ENCODE assay signal across 9 cellular contexts in the genomic region with DNA sequence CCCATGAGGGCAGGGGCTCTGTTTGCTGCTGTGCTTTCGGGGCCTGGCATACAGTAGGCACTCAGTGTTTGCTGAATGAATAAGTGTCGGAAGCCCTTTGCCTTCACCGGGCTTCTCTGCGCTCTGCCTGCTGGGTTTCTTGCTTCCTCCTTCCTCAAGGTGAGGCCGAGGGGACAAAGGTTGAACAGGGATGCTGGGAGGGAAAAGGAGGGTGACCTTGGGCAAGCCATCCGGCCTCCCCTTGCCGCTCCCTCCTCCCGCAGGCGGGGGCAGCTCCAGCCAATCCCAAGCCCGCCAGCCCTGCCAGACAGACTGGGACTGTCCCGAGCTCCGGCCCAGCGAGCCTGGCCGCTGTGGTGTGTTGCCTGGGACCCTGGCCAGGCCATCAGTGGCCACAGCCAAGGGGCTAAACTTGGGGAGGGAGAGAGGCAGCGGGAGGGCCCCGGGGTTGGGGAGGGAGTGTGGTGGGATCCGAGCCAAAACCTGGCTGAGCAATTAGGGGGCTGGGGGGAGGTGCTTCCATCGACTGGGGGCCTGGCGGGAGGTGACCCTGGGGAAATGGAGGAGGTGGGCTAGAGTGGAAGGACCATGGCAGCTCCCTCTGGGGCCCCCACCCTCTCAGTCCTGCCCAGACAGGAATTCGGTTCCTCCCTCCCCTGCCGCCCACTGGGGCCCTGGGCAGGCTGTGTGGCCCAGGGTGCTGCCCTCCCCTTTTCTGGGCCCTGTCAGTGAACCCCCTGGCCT. TPM values are rescaled to one million over a fixed set of nuclear protein-coding genes. Genes with fewer than 3 reads are reported as not detected.
DNase-seq lines count a peak whose midpoint lies in the region; ATAC-seq and TF ChIP-seq lines count a peak whose summit lies in the region.
"Had no signal": no experiment of that assay in that cellular context is flagged by ENCODE, and none has a peak within 500 bp of the region (broad histone marks: within the 10 kb centered on the region; RNA-seq: fewer than 3 reads in every experiment).

No MANE protein-coding gene starts in this region.

- peak overlapping the region; percentile 99 for H3K4me2 ChIP-seq in hepatocyte

- peak; percentile 20 for ATAC-seq in WTC11
- ATAC-seq in GM21367 (IDR thresholded peaks at IDR 0.05; ENCODE audit: unreplicated experiment), result no peak
- no peak for ATAC-seq in foreskin keratinocyte

- H3K9me2 ChIP-seq in hepatocyte (replicated peaks; ENCODE audit: insufficient read depth), result no peaks in the 10 kb centered on the region

- peaks cover 15% of the 10 kb centered on the region for H3K4me1 Mint-ChIP-seq in WTC11

- peak; percentile 58 for DNase-seq in BE2C
- peak; percentile 83 for DNase-seq in WTC11 (ENCODE audit: low spot score)
- DNase-seq in hepatocyte (ENCODE audit: low spot score), result peak; percentile 79
- DNase-seq in ovary, result peak; percentile 61 to 79 (median 76)
- DNase-seq in SIG-M5 treated with dmso at 0.1 percent for 504 hours (lab: John Stamatoyannopoulos, UW; ENCODE audit: unreplicated experiment), result no peak
- no peak for DNase-seq in foreskin keratinocyte
- DNase-seq in CD1c-positive myeloid dendritic cell (ENCODE audit: extremely low spot score), result no peak

- H3K27me3 ChIP-seq in BE2C (no peaks in the 10 kb centered on the region), hepatocyte (no peaks in the 10 kb centered on the region), ovary (no peaks in the 10 kb centered on the region), foreskin keratinocyte (peaks cover 11% of the 10 kb centered on the region)

- peak overlapping the region; percentile 77 for H3K4me3 Mint-ChIP-seq in WTC11
- H3K4me3 Mint-ChIP-seq: activated T-helper 1 cell treated with anti-CD3 and anti-CD28 coated beads, Interleukin-12 subunit alpha, Interleukin-12 subunit beta, Interleukin-2, Interleukin-4 antibody, amounts not matched to agents 30 ng/mL and 10 ng/mL and 1 ng/mL, durations not matched to agents 14 hours and 24 hours and 36 hours had no signal

- peaks cover 23% of the 10 kb centered on the region for H3K27me3 Mint-ChIP-seq in WTC11 (ENCODE audit: low read depth)

- peak overlapping the region; percentile 66 for H2AFZ ChIP-seq in hepatocyte

- peak overlapping the region; percentile 95 for H3K27ac Mint-ChIP-seq in WTC11
- H3K27ac Mint-ChIP-seq: activated T-helper 1 cell treated with anti-CD3 and anti-CD28 coated beads, Interleukin-12 subunit alpha, Interleukin-12 subunit beta, Interleukin-2, Interleukin-4 antibody, amounts not matched to agents 30 ng/mL and 10 ng/mL and 1 ng/mL, durations not matched to agents 14 hours and 24 hours and 36 hours had no signal

- H3K9me3 Mint-ChIP-seq in WTC11, result no peaks in the 10 kb centered on the region; the same call in none of the 2 replicates
- H3K9me3 Mint-ChIP-seq: activated T-helper 1 cell treated with anti-CD3 and anti-CD28 coated beads, Interleukin-12 subunit alpha, Interleukin-12 subunit beta, Interleukin-2, Interleukin-4 antibody, amounts not matched to agents 30 ng/mL and 10 ng/mL and 1 ng/mL, durations not matched to agents 14 hours and 24 hours and 36 hours had no signal

- CTCF ChIA-PET in WTC11 (lab: Charles Lee), result interaction anchor here (0.5 to 6.6 kb wide), 38 partner anchors 9 to 1193 kb away, joined by 3 to 103 read pairs (median 4); partner anchors contain the start of genes COX8A, FKBP2, FLRT1 and HNRNPUL2

- H3K4me3 ChIP-seq in BE2C (ENCODE audit: low read depth, low read length) (peak overlapping the region; percentile 24; the same call in 1 of the 2 replicates), hepatocyte (no peak overlapping the region), ovary (no peak overlapping the region)

- intact Hi-C loops in ovary (cut with DNase I), result no loop called here

- POLR2A ChIA-PET in WTC11 (lab: Charles Lee), result interaction anchor here (0.7 to 4.2 kb wide), 13 partner anchors 9 to 429 kb away, joined by 3 to 24 read pairs (median 4); partner anchors contain the start of genes COX8A, MARK2, PLAAT5 and PPP1R14B

- TF ChIP-seq CTCF in BE2C (IDR thresholded peaks at IDR 0.05; ENCODE audit: low read depth, low read length) (no peak), WTC11 (IDR thresholded peaks at IDR 0.05) (no peak), hepatocyte (IDR thresholded peaks at IDR 0.05; ENCODE audit: poor library complexity) (no peak), ovary (IDR thresholded peaks at IDR 0.05) (no peak), foreskin keratinocyte (conservative IDR thresholded peaks at IDR 0.05) (no peak)

- peaks cover 9% of the 10 kb centered on the region for H3K79me2 ChIP-seq in hepatocyte

- TF ChIP-seq POLR2A in ovary (IDR thresholded peaks at IDR 0.05), result no peak

- TF ChIP-seq EP300 in ovary (IDR thresholded peaks at IDR 0.05), result no peak

- H3K27ac ChIP-seq in hepatocyte (peak overlapping the region; percentile 75), ovary (peak overlapping the region; percentile 52 to 78), foreskin keratinocyte (no peak overlapping the region)

- no peaks in the 10 kb centered on the region for H3K9me3 ChIP-seq in BE2C
- H3K9me3 ChIP-seq in hepatocyte (ENCODE audit: low read depth), result no peaks in the 10 kb centered on the region
- no peaks in the 10 kb centered on the region for H3K9me3 ChIP-seq in ovary

- H3K36me3 Mint-ChIP-seq in WTC11, result no peaks in the 10 kb centered on the region

- H4K20me1 ChIP-seq in hepatocyte (ENCODE audit: insufficient read depth, poor library complexity, severe bottlenecking), result no peaks in the 10 kb centered on the region

- H3K36me3 ChIP-seq in BE2C, result no peaks in the 10 kb centered on the region
- no peaks in the 10 kb centered on the region for H3K36me3 ChIP-seq in hepatocyte (replicated peaks; ENCODE audit: insufficient read depth, low read depth)
- no peaks in the 10 kb centered on the region for H3K36me3 ChIP-seq in ovary

- WGBS in hepatocyte (ENCODE audit: low lambda C conversion rate, missing lambda C conversion rate), result 30% methylated on average over 14 of the region's 21 CpGs
- 25 to 26% (median 25%) methylated on average over 19 to 21 of the region's 21 CpGs for WGBS in ovary, 3 donors

- peaks cover 22% of the 10 kb centered on the region for H3K4me1 ChIP-seq in BE2C
- peaks cover 47% of the 10 kb centered on the region for H3K4me1 ChIP-seq in hepatocyte (ENCODE audit: insufficient read depth)
- peaks cover 15% of the 10 kb centered on the region for H3K4me1 ChIP-seq in ovary (ENCODE audit: insufficient read depth)
- peaks cover 13% of the 10 kb centered on the region for H3K4me1 ChIP-seq in foreskin keratinocyte

TF ChIP-seq in WTC11, 78 proteins besides CTCF, POLR2A, EP300 and RAD21 (continues in another document):
- TF ChIP-seq SP1 (CRISPR knock-in tag; conservative IDR thresholded peaks at IDR 0.05) (peak; percentile 55; the same call in 1 of the 2 replicates), ZNF263 (CRISPR knock-in tag; IDR thresholded peaks at IDR 0.05; ENCODE audit: low read depth) (no peak; the same call in 1 of the 2 replicates), E2F5 (CRISPR knock-in tag; IDR thresholded peaks at IDR 0.05) (0 out of 2 replicates have a peak, but pooled peaks have one; percentile 61), CDX4 (CRISPR knock-in tag; IDR thresholded peaks at IDR 0.05; ENCODE audit: borderline replicate concordance) (no peak), FOXK1 (CRISPR knock-in tag; IDR thresholded peaks at IDR 0.05) (peak; percentile 46; the same call in 1 of the 2 replicates), ZNF219 (CRISPR knock-in tag; IDR thresholded peaks at IDR 0.05; ENCODE audit: borderline replicate concordance) (no peak)

RNA-seq across cellular contexts. Expression of gene RCOR2, which starts 3.3 kb away (rescaled TPM):
- 50.2 TPM for polyA plus RNA-seq in BE2C (2012; ENCODE audit: insufficient read depth, insufficient read length, low read depth)
- 77.4 to 98.3 TPM (median 92.0 TPM) in 3 replicates for total RNA-seq in WTC11 (2021)
- 4.3 and 4.4 TPM in 2 replicates for total RNA-seq in hepatocyte
- polyA plus RNA-seq in hepatocyte, result 3.1 and 3.5 TPM in 2 replicates
- 1 to 10 TPM in 5 of 7 donors, under 1 TPM in 2; 0.12 to 7.9 (median 5.4) TPM for total RNA-seq in ovary
- polyA plus RNA-seq in ovary, result under 1 TPM; 0.60 to 0.94 TPM
- total RNA-seq in foreskin keratinocyte, result 1.5 and 1.8 TPM in 2 replicates
- polyA plus RNA-seq in foreskin keratinocyte, result 1.7 and 1.8 TPM in 2 replicates

RNA-seq across cellular contexts. Expression of gene NAA40, which starts 18.5 kb away (rescaled TPM):
- 17.7 TPM for polyA plus RNA-seq in BE2C (2012; ENCODE audit: insufficient read depth, insufficient read length, low read depth)
- total RNA-seq in WTC11 (2021), result 31.1 to 32.7 TPM (median 31.8 TPM) in 3 replicates
- 12.2 and 15.3 TPM in 2 replicates for total RNA-seq in hepatocyte
- polyA plus RNA-seq in hepatocyte, result 16.4 and 17.9 TPM in 2 replicates
- 10 to 100 TPM in 6 of 7 donors, 1 to 10 TPM in 1; 4.5 to 15.9 (median 13.4) TPM for total RNA-seq in ovary
- polyA plus RNA-seq in ovary, result 1 to 10 TPM; 7.0 to 7.6 TPM
- 16.2 and 20.1 TPM in 2 replicates for total RNA-seq in foreskin keratinocyte
- polyA plus RNA-seq in foreskin keratinocyte, result 8.1 and 10.0 TPM in 2 replicates

RNA-seq across cellular contexts. Expression of gene COX8A, which starts 54.1 kb away (rescaled TPM):
- polyA plus RNA-seq in BE2C (2012; ENCODE audit: insufficient read depth, insufficient read length, low read depth), result 1,092 TPM
- total RNA-seq in WTC11 (2021) (518 to 587 TPM (median 554 TPM) in 3 replicates), hepatocyte (430 and 436 TPM in 2 replicates), ovary (100 to 1,000 TPM; 197 to 339 (median 222) TPM), foreskin keratinocyte (648 and 658 TPM in 2 replicates)
- polyA plus RNA-seq in hepatocyte (463 TPM in 2 replicates), ovary (100 to 1,000 TPM in 1 of 2 donors, 10 to 100 TPM in 1; 64.8 to 438 TPM), foreskin keratinocyte (995 and 998 TPM in 2 replicates)

Comparison
In these comparisons a context has a peak if more than half of its experiments do, and no peak if none do; other contexts are left out.
1. DNase-seq: peak in BE2C (single experiment), WTC11 (single experiment), hepatocyte (single experiment) and ovary (5 of 5); none in SIG-M5 treated with dmso at 0.1 percent for 504 hours (single experiment), foreskin keratinocyte (0 of 2) and CD1c-positive myeloid dendritic cell (single experiment).